Comparison of ENCODE assay signal across 15 cellular contexts in genomic region chr3:19645093-19645492, GRCh38.
DNase-seq lines count a peak whose midpoint lies in the region; ATAC-seq and TF ChIP-seq lines count a peak whose summit lies in the region.
"Had no signal": no experiment of that assay in that cellular context is flagged by ENCODE, and none has a peak within 500 bp of the region (broad histone marks: within the 10 kb centered on the region; RNA-seq: fewer than 3 reads in every experiment).

No MANE protein-coding gene starts in this region.

- intact Hi-C loops in upper lobe of right lung (cut with DNase I): no loop called here

- H3K9me3 ChIP-seq in upper lobe of right lung: no peaks in the 10 kb centered on the region
- H3K9me3 ChIP-seq: pancreas had no signal

- DNase-seq in DMS 273 (lab: John Stamatoyannopoulos, UW; ENCODE audit: unreplicated experiment): peak; percentile 1
- DNase-seq in DMS 273 treated with DMSO at 0.1 percent for 48 hours (lab: John Stamatoyannopoulos, UW): no peak
- peak; percentile 71 for DNase-seq in HT1080 (ENCODE audit: low read depth)
- DNase-seq in foreskin keratinocyte: peak; percentile 2 to 12
- DNase-seq in upper lobe of right lung: no peak
- no peak for DNase-seq in activated gamma-delta T cell treated with Interleukin-2 at 50 U/mL for 16 hours
- DNase-seq in activated naive CD4-positive, alpha-beta T cell treated with anti-CD3 and anti-CD28 coated beads, Interleukin-2, amount 50 U/mL, for 16 hours: no peak
- DNase-seq: foreskin fibroblast; left ventricle myocardium inferior; NCI-H1930; pancreas; stimulated activated CD4-positive, alpha-beta T cell treated with anti-CD3 and anti-CD28 coated beads, Interleukin-2, amount 100 ng/mL, for 24 hours; substantia nigra had no signal

- H3K4me1 ChIP-seq in foreskin keratinocyte (no peaks in the 10 kb centered on the region), upper lobe of right lung (no peaks in the 10 kb centered on the region)
- H3K4me1 ChIP-seq: left ventricle myocardium inferior, pancreas had no signal

- H3K27ac ChIP-seq in foreskin keratinocyte: no peak overlapping the region
- H3K27ac ChIP-seq in upper lobe of right lung: no peak overlapping the region
- H3K27ac ChIP-seq: 22Rv1, left ventricle myocardium inferior, pancreas had no signal

- TF ChIP-seq CTCF in foreskin keratinocyte (conservative IDR thresholded peaks at IDR 0.05) (no peak), upper lobe of right lung (IDR thresholded peaks at IDR 0.05) (no peak)

- no peak overlapping the region for H3K4me3 ChIP-seq in upper lobe of right lung
- H3K4me3 ChIP-seq: left ventricle myocardium inferior, pancreas had no signal

- H3K27me3 ChIP-seq in foreskin keratinocyte: no peaks in the 10 kb centered on the region
- H3K27me3 ChIP-seq in upper lobe of right lung: no peaks in the 10 kb centered on the region
- H3K27me3 ChIP-seq: pancreas had no signal

- no peaks in the 10 kb centered on the region for H3K36me3 ChIP-seq in upper lobe of right lung
- H3K36me3 ChIP-seq: left ventricle myocardium inferior, pancreas had no signal

- ATAC-seq in GM21529 (IDR thresholded peaks at IDR 0.05; ENCODE audit: unreplicated experiment): peak; percentile 69
- no peak for ATAC-seq in foreskin keratinocyte
- no peak for ATAC-seq in upper lobe of right lung
- ATAC-seq: pancreas had no signal

Comparison
In these comparisons a context has a peak if more than half of its experiments do, and no peak if none do; other contexts are left out.
1. DNase-seq: peak in DMS 273 (single experiment), HT1080 (single experiment) and foreskin keratinocyte (2 of 2); none in DMS 273 treated with DMSO at 0.1 percent for 48 hours (single experiment), upper lobe of right lung (single experiment), activated gamma-delta T cell treated with Interleukin-2 at 50 U/mL for 16 hours (single experiment) and activated naive CD4-positive, alpha-beta T cell treated with anti-CD3 and anti-CD28 coated beads, Interleukin-2, amount 50 U/mL, for 16 hours (single experiment).